ENCODE assay signal across 8 cellular contexts in the genomic region with DNA sequence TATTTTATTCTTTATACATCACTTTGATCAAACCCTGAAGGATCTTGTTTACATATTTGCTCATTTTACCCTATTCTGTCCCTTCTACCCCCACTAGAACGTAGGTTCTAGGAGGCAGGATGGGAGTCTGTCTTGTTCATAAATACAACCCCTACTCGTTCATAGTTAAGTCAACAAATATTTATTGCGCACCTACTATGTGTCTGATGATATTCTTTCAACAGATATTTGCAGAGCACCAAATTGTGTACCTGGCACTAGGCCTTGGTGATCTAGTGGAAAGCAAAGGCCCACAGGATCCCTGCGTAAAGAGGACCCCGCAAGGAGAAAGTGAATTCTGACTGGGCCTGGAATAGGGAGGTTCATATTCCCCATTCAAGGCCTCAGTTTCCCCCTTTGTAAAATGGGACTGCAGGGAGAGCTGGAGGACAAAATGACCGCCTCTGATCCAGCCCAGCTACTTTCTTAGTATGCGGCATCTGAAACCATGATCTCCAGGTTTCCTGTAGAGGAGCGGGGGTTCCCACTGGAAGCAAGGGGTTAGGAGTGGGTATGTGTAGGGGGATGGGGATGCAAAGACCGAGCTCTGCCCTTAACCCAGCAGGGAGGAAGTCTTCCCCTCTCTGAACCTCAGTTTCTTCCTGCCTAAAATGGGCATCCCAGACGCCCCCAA. TPM values are rescaled to one million over a fixed set of nuclear protein-coding genes. Genes with fewer than 3 reads are reported as not detected.
DNase-seq lines count a peak whose midpoint lies in the region; ATAC-seq and TF ChIP-seq lines count a peak whose summit lies in the region.

No MANE protein-coding gene starts in this region.

- no peaks in the 10 kb centered on the region for H3K9me2 ChIP-seq in OCI-LY7 (ENCODE audit: insufficient read depth, low read length)

- CTCF ChIA-PET in CD8-positive, alpha-beta memory T cell (lab: Charles Lee), result interaction anchor here (1.0 to 2.4 kb wide), 2 partner anchors 13 to 19 kb away, joined by 5 to 9 read pairs; no protein-coding TSS in a partner anchor
- CTCF ChIA-PET in OCI-LY7 (lab: Charles Lee; ENCODE audit: unreplicated experiment), result no interaction called here

- peaks cover 6 to 23% (median 7%) of the 10 kb centered on the region in 3 donors for H3K36me3 Mint-ChIP-seq in CD8-positive, alpha-beta memory T cell
- peaks cover 7% of the 10 kb centered on the region for H3K36me3 Mint-ChIP-seq in osteocyte (ENCODE audit: unreplicated experiment)

- POLR2A ChIA-PET in CD8-positive, alpha-beta memory T cell (lab: Charles Lee), result interaction anchor here (0.9 to 2.8 kb wide), 4 partner anchors 13 to 39 kb away, joined by 3 to 9 read pairs (median 4); partner anchors contain the start of gene PPP1R37
- POLR2A ChIA-PET in OCI-LY7 (lab: Charles Lee), result interaction anchor here (0.7 kb wide), 1 partner anchor 68 kb away, joined by 3 read pairs; no protein-coding TSS in a partner anchor

- peaks cover 42% of the 10 kb centered on the region for H3K4me1 ChIP-seq in CD8-positive, alpha-beta memory T cell (ENCODE audit: insufficient read depth, low read length)
- peaks cover 51% of the 10 kb centered on the region for H3K4me1 ChIP-seq in OCI-LY7 (ENCODE audit: insufficient read depth, low read length, poor library complexity, severe bottlenecking)

- H2AFZ ChIP-seq in OCI-LY7 (ENCODE audit: low read length), result peak overlapping the region; percentile 2; the same call in 1 of the 2 replicates

- H3K79me2 ChIP-seq in OCI-LY7 (ENCODE audit: insufficient read depth, low read depth, low read length), result peaks cover 70% of the 10 kb centered on the region

- H3K9me3 ChIP-seq in CD8-positive, alpha-beta memory T cell (ENCODE audit: low read length), result no peaks in the 10 kb centered on the region
- H3K9me3 ChIP-seq in OCI-LY7 (ENCODE audit: low read length), result no peaks in the 10 kb centered on the region

- H3K4me1 Mint-ChIP-seq in CD8-positive, alpha-beta memory T cell, result peaks cover 50 to 72% (median 57%) of the 10 kb centered on the region in 3 donors
- H3K4me1 Mint-ChIP-seq in osteocyte (ENCODE audit: unreplicated experiment), result peaks cover 30% of the 10 kb centered on the region

- peak overlapping the region; percentile 81 for H3K27ac ChIP-seq in CD8-positive, alpha-beta memory T cell (ENCODE audit: low read depth, low read length)
- H3K27ac ChIP-seq in OCI-LY7 (ENCODE audit: low read depth, low read length, poor library complexity, severe bottlenecking), result peak overlapping the region; percentile 88

- H3K4me3 ChIP-seq in CD8-positive, alpha-beta memory T cell (ENCODE audit: low read length), result peak overlapping the region; percentile 77
- H3K4me3 ChIP-seq in OCI-LY7 (ENCODE audit: low read depth, low read length, poor library complexity, severe bottlenecking) (peak overlapping the region; percentile 97), epithelial cell of esophagus (ENCODE audit: low read length) (peak overlapping the region; percentile 96)

- no peaks in the 10 kb centered on the region for H3K9me3 Mint-ChIP-seq in CD8-positive, alpha-beta memory T cell
- no peaks in the 10 kb centered on the region for H3K9me3 Mint-ChIP-seq in osteocyte (ENCODE audit: unreplicated experiment)

- no peaks in the 10 kb centered on the region for H3K27me3 Mint-ChIP-seq in CD8-positive, alpha-beta memory T cell
- H3K27me3 Mint-ChIP-seq in osteocyte (ENCODE audit: unreplicated experiment), result no peaks in the 10 kb centered on the region

- no peak for ATAC-seq in HG03095 (IDR thresholded peaks at IDR 0.05; ENCODE audit: unreplicated experiment)
- ATAC-seq in HG03565 (IDR thresholded peaks at IDR 0.05; ENCODE audit: unreplicated experiment), result no peak
- no peak for ATAC-seq in GM18517 (IDR thresholded peaks at IDR 0.05; ENCODE audit: unreplicated experiment)

- in situ Hi-C loops in KBM-7 (cut with MboI; ENCODE audit: low pct_unique_long_range_greater_than_20kb, low sequenced_read_pairs), result no loop called here

- H3K36me3 ChIP-seq in CD8-positive, alpha-beta memory T cell (ENCODE audit: insufficient read depth, low read length), result peaks cover 7% of the 10 kb centered on the region
- peaks cover 48% of the 10 kb centered on the region for H3K36me3 ChIP-seq in OCI-LY7 (ENCODE audit: insufficient read depth, low read length)

- intact Hi-C loops in OCI-LY7 (cut with micrococcal nuclease; ENCODE audit: unreplicated experiment), result loop anchor here (1.0 to 5.0 kb wide), 3 partner anchors 81 to 326 kb away; partner anchors contain the start of genes BLOC1S3 and TRAPPC6A

- BruUV-seq in OCI-LY7 (replicated peaks; lab: Mats Ljungman, UMichigan), result no TSS peak

- peak overlapping the region; percentile 99 for H3K4me2 ChIP-seq in OCI-LY7 (ENCODE audit: low read length)

- peak overlapping the region; percentile 61 to 97 (median 94) for H3K4me3 Mint-ChIP-seq in CD8-positive, alpha-beta memory T cell
- peak overlapping the region; percentile 94 for H3K4me3 Mint-ChIP-seq in osteocyte (ENCODE audit: unreplicated experiment)

- DNase-seq in CD8-positive, alpha-beta memory T cell, result no peak
- DNase-seq in OCI-LY7 (ENCODE audit: low spot score), result no peak
- DNase-seq in epithelial cell of esophagus (ENCODE audit: low read depth), result no peak
- no peak for DNase-seq in osteocyte (ENCODE audit: extremely low spot score, unreplicated experiment)
- no peak for DNase-seq in KBM-7

- H3K27ac Mint-ChIP-seq in CD8-positive, alpha-beta memory T cell, result peak overlapping the region; percentile 53 to 95 (median 84)
- no peak overlapping the region for H3K27ac Mint-ChIP-seq in osteocyte (ENCODE audit: unreplicated experiment)

- H3K27me3 ChIP-seq in CD8-positive, alpha-beta memory T cell (ENCODE audit: insufficient read depth, low read length, poor library complexity, severe bottlenecking), result no peaks in the 10 kb centered on the region

- TF ChIP-seq CTCF in OCI-LY7 (conservative IDR thresholded peaks at IDR 0.05; ENCODE audit: low read length) (no peak), epithelial cell of esophagus (IDR thresholded peaks at IDR 0.05; ENCODE audit: insufficient read depth, low read depth, low read length, missing control alignments) (no peak), osteocyte (IDR thresholded peaks at IDR 0.05) (no peak)

- H4K20me1 ChIP-seq in OCI-LY7 (ENCODE audit: insufficient read depth, low read length), result peaks cover 12% of the 10 kb centered on the region; the same call in 1 of the 2 replicates

RNA-seq across cellular contexts. Expression of gene GEMIN7, which starts 0.5 kb away (rescaled TPM):
- 10 to 100 TPM; 51.6 TPM for total RNA-seq in CD8-positive, alpha-beta memory T cell
- polyA plus RNA-seq in CD8-positive, alpha-beta memory T cell, result 93.5 TPM
- total RNA-seq in OCI-LY7 (2014; rRNA removed; shearing (Covaris generic)), result 45.2 and 60.0 TPM in 2 replicates
- total RNA-seq in OCI-LY7 (2022) (38.8 and 46.3 TPM in 2 replicates), osteocyte (19.3 and 25.8 TPM in 2 replicates)

RNA-seq across cellular contexts. Expression of gene ZNF296, which starts 2.2 kb away (rescaled TPM):
- total RNA-seq in CD8-positive, alpha-beta memory T cell, result 1 to 10 TPM; 7.9 to 8.5 TPM
- 6.7 TPM for polyA plus RNA-seq in CD8-positive, alpha-beta memory T cell
- 10.6 and 13.5 TPM in 2 replicates for total RNA-seq in OCI-LY7 (2014; rRNA removed; shearing (Covaris generic))
- total RNA-seq in OCI-LY7 (2022), result 31.4 and 31.6 TPM in 2 replicates
- total RNA-seq in osteocyte, result 0.68 and 0.70 TPM in 2 replicates

RNA-seq across cellular contexts. Expression of gene PPP1R37, which starts 14.5 kb away (rescaled TPM):
- 10 to 100 TPM; 17.8 to 18.3 TPM for total RNA-seq in CD8-positive, alpha-beta memory T cell
- polyA plus RNA-seq in CD8-positive, alpha-beta memory T cell, result 0.79 TPM
- 35.5 and 48.6 TPM in 2 replicates for total RNA-seq in OCI-LY7 (2014; rRNA removed; shearing (Covaris generic))
- 24.7 and 27.7 TPM in 2 replicates for total RNA-seq in OCI-LY7 (2022)
- 34.8 and 35.4 TPM in 2 replicates for total RNA-seq in osteocyte

RNA-seq across cellular contexts. Expression of gene CLASRP, which starts 39.7 kb away (rescaled TPM):
- total RNA-seq in CD8-positive, alpha-beta memory T cell, result 10 to 100 TPM; 75.5 to 84.1 TPM
- polyA plus RNA-seq in CD8-positive, alpha-beta memory T cell, result 7.9 TPM
- 142 and 152 TPM in 2 replicates for total RNA-seq in OCI-LY7 (2014; rRNA removed; shearing (Covaris generic))
- total RNA-seq in OCI-LY7 (2022) (166 and 181 TPM in 2 replicates), osteocyte (77.8 and 81.5 TPM in 2 replicates)
